Comparison of ENCODE assay signal across 13 cellular contexts in genomic region chr4:101136373-101137370, GRCh38.
DNase-seq lines count a peak whose midpoint lies in the region; ATAC-seq lines count a peak whose summit lies in the region.
"Had no signal": no experiment of that assay in that cellular context is flagged by ENCODE, and none has a peak within 500 bp of the region (broad histone marks: within the 10 kb centered on the region; RNA-seq: fewer than 3 reads in every experiment).

No MANE protein-coding gene starts in this region.

- peaks cover 0 to 9% (median 4%) of the 10 kb centered on the region in 3 donors for H3K9me3 Mint-ChIP-seq in T-cell
- H3K9me3 Mint-ChIP-seq in stimulated activated naive B cell treated with anti-CD40 and anti-IgM and Interleukin-4, amounts not matched to agents 10 μg/mL and 1 μg/mL and 100 μg/mL, for 72 hours, result peaks cover 0 to 8% of the 10 kb centered on the region in 2 donors

- peaks cover 36 to 60% (median 52%) of the 10 kb centered on the region in 3 donors for H3K4me1 Mint-ChIP-seq in T-cell
- peaks cover 43 to 74% of the 10 kb centered on the region in 2 donors for H3K4me1 Mint-ChIP-seq in stimulated activated naive B cell treated with anti-CD40 and anti-IgM and Interleukin-4, amounts not matched to agents 10 μg/mL and 1 μg/mL and 100 μg/mL, for 72 hours

- DNase-seq in SIG-M5 treated with dmso at 0.1 percent for 504 hours (lab: John Stamatoyannopoulos, UW; ENCODE audit: unreplicated experiment) (peak; percentile 2), SIG-M5 (lab: John Stamatoyannopoulos, UW) (no peak), NCI-H1417 (lab: John Stamatoyannopoulos, UW) (peak; percentile 31 to 92 (median 69)), T-cell (no peak), SKM-1 (lab: John Stamatoyannopoulos, UW; ENCODE audit: unreplicated experiment) (no peak), CD1c-positive myeloid dendritic cell (ENCODE audit: extremely low spot score) (no peak), iPS-NIHi7 (ENCODE audit: extremely low spot score) (no peak)
- no peak for DNase-seq in stimulated activated naive B cell treated with anti-CD40 and anti-IgM and Interleukin-4, amounts not matched to agents 10 μg/mL and 1 μg/mL and 100 μg/mL, for 72 hours
- DNase-seq: activated naive CD4-positive, alpha-beta T cell treated with anti-CD3 and anti-CD28 coated beads, Interleukin-2, amount 10 ng/mL, durations not matched to agents 7 days and 5 days; Karpas-422; SJCRH30; stimulated activated CD4-positive, alpha-beta T cell treated with anti-CD3 and anti-CD28 coated beads, Interleukin-15, amount 100 ng/mL, for 24 hours; trophoblast cell had no signal

- POLR2A ChIA-PET in T-cell (lab: Charles Lee), result interaction anchor here in 1 of 2 donors (0.6 kb wide), 1 partner anchor 12 kb away, joined by 3 read pairs; no protein-coding TSS in a partner anchor

- ATAC-seq in T-cell (replicated peaks in 1 of 4), result no peak
- no peak for ATAC-seq in stimulated activated naive B cell treated with anti-CD40 and anti-IgM and Interleukin-4, amounts not matched to agents 10 μg/mL and 1 μg/mL and 100 μg/mL, for 72 hours (replicated peaks)

- H3K27ac Mint-ChIP-seq in T-cell, result peak overlapping the region in 1 of 2 donors; percentile 9
- H3K27ac Mint-ChIP-seq in stimulated activated naive B cell treated with anti-CD40 and anti-IgM and Interleukin-4, amounts not matched to agents 10 μg/mL and 1 μg/mL and 100 μg/mL, for 72 hours, result peak overlapping the region; percentile 20
- H3K27ac Mint-ChIP-seq: activated naive CD4-positive, alpha-beta T cell treated with anti-CD3 and anti-CD28 coated beads, Interleukin-2, amount 10 ng/mL, durations not matched to agents 7 days and 5 days had no signal

- peak overlapping the region in 2 of 3 donors; percentile 13 to 44 for H3K4me3 Mint-ChIP-seq in T-cell
- H3K4me3 Mint-ChIP-seq in stimulated activated naive B cell treated with anti-CD40 and anti-IgM and Interleukin-4, amounts not matched to agents 10 μg/mL and 1 μg/mL and 100 μg/mL, for 72 hours, result peak overlapping the region; percentile 14 to 21
- H3K4me3 Mint-ChIP-seq: activated naive CD4-positive, alpha-beta T cell treated with anti-CD3 and anti-CD28 coated beads, Interleukin-2, amount 10 ng/mL, durations not matched to agents 7 days and 5 days had no signal

- peaks cover 21% of the 10 kb centered on the region for H3K36me3 Mint-ChIP-seq in T-cell
- peaks cover 18 to 26% of the 10 kb centered on the region in 2 donors for H3K36me3 Mint-ChIP-seq in stimulated activated naive B cell treated with anti-CD40 and anti-IgM and Interleukin-4, amounts not matched to agents 10 μg/mL and 1 μg/mL and 100 μg/mL, for 72 hours

- CTCF ChIA-PET in T-cell (lab: Charles Lee), result interaction anchor here (0.6 to 1.0 kb wide), 3 partner anchors 12 to 48 kb away, joined by 3 to 8 read pairs (median 6); no protein-coding TSS in a partner anchor

- no peaks in the 10 kb centered on the region for H3K27me3 Mint-ChIP-seq in T-cell
- no peaks in the 10 kb centered on the region for H3K27me3 Mint-ChIP-seq in stimulated activated naive B cell treated with anti-CD40 and anti-IgM and Interleukin-4, amounts not matched to agents 10 μg/mL and 1 μg/mL and 100 μg/mL, for 72 hours
- H3K27me3 Mint-ChIP-seq: activated naive CD4-positive, alpha-beta T cell treated with anti-CD3 and anti-CD28 coated beads, Interleukin-2, amount 10 ng/mL, durations not matched to agents 7 days and 5 days had no signal

Comparison
In these comparisons a context has a peak if more than half of its experiments do, and no peak if none do; other contexts are left out.
1. DNase-seq: peak in SIG-M5 treated with dmso at 0.1 percent for 504 hours (single experiment) and NCI-H1417 (3 of 3); none in SIG-M5 (single experiment), T-cell (0 of 34), stimulated activated naive B cell treated with anti-CD40 and anti-IgM and Interleukin-4, amounts not matched to agents 10 μg/mL and 1 μg/mL and 100 μg/mL, for 72 hours (single experiment), SKM-1 (single experiment), CD1c-positive myeloid dendritic cell (single experiment) and iPS-NIHi7 (single experiment).